In the genomic region with DNA sequence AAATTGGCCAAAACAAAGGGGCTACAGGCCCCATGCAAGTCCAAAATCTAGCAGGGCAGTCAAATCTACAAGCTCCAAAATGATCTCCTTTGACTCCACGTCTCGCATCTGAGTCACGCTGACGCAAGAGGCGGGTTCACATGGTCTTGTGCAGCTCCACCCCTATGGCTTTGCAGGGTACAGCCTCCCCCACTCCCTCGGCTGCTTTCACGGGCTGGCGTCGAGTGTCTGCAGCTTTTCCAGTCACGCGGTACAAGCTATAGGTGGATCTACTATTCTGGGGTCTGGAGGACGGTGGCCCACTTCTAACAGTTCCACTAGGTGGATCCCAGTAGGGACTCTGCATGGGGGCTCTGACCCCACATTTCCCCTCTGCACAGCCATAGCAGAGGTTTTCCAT, we compare ENCODE assay signal across 40 cellular contexts.
"Had no signal": no experiment of that assay in that cellular context is flagged by ENCODE, and none has a peak within 500 bp of the region (broad histone marks: within the 10 kb centered on the region; RNA-seq: fewer than 3 reads in every experiment).

No MANE protein-coding gene starts in this region.

- H3K4me1 ChIP-seq: adrenal gland, ascending aorta, body of pancreas, breast epithelium had no signal

- H3K27ac Mint-ChIP-seq: activated naive CD4-positive, alpha-beta T cell treated with anti-CD3 and anti-CD28 coated beads for 36 hours; activated naive CD4-positive, alpha-beta T cell treated with anti-CD3 and anti-CD28 coated beads, Interleukin-2, amount 10 ng/mL, durations not matched to agents 7 days and 5 days; activated naive CD4-positive, alpha-beta T cell treated with anti-CD3 and anti-CD28 coated beads, Interleukin-2, amount 50 U/mL, for 24 hours; activated naive CD4-positive, alpha-beta T cell treated with anti-CD3 and anti-CD28 coated beads, Interleukin-2, amount 50 U/mL, for 72 hours; activated naive CD8-positive, alpha-beta T cell; activated naive CD8-positive, alpha-beta T cell treated with anti-CD3 and anti-CD28 coated beads for 36 hours; activated naive CD8-positive, alpha-beta T cell treated with anti-CD3 and anti-CD28 coated beads, Interleukin-2, amount 10 ng/mL, durations not matched to agents 7 days and 5 days; activated naive CD8-positive, alpha-beta T cell treated with anti-CD3 and anti-CD28 coated beads, Interleukin-2, amount 50 U/mL, for 24 hours; activated T-cell treated with anti-CD3 and anti-CD28 coated beads, Interleukin-2, amount 50 U/mL, for 24 hours; activated T-cell treated with anti-CD3 and anti-CD28 coated beads, Interleukin-2, amount 50 U/mL, for 72 hours; activated T-helper 1 cell treated with anti-CD3 and anti-CD28 coated beads, Interleukin-12 subunit alpha, Interleukin-12 subunit beta, Interleukin-2, Interleukin-4 antibody, amounts not matched to agents 30 ng/mL and 10 ng/mL and 1 ng/mL, durations not matched to agents 14 hours and 24 hours and 36 hours; activated T-helper 17 cell treated with anti-CD3 and anti-CD28 coated beads, Interleukin-2, amount 50 U/mL, for 72 hours; activated T-helper 2 cell treated with anti-CD3 and anti-CD28 coated beads, Interferon-gamma antibody, Interleukin-2, Interleukin-4, amounts not matched to agents 10 μg/mL and 5 μg/mL and 100 μg/mL, durations not matched to agents 14 hours and 24 hours and 36 hours; brain had no signal

- FAIRE-seq: astrocyte, bronchial epithelial cell had no signal

- H3K4me1 Mint-ChIP-seq: activated naive CD4-positive, alpha-beta T cell treated with anti-CD3 and anti-CD28 coated beads, Interleukin-2, amount 10 ng/mL, durations not matched to agents 7 days and 5 days; activated naive CD4-positive, alpha-beta T cell treated with anti-CD3 and anti-CD28 coated beads, Interleukin-2, amount 50 U/mL, for 24 hours; activated naive CD8-positive, alpha-beta T cell treated with anti-CD3 and anti-CD28 coated beads for 36 hours; activated naive CD8-positive, alpha-beta T cell treated with anti-CD3 and anti-CD28 coated beads, Interleukin-2, amount 10 ng/mL, durations not matched to agents 7 days and 5 days; activated naive CD8-positive, alpha-beta T cell treated with anti-CD3 and anti-CD28 coated beads, Interleukin-2, amount 50 U/mL, for 24 hours; activated T-helper 17 cell treated with anti-CD3 and anti-CD28 coated beads, Interleukin-2, amount 50 U/mL, for 72 hours; brain; central memory CD8-positive, alpha-beta T cell had no signal

- H3K4me3 ChIP-seq: adrenal gland, ascending aorta, body of pancreas, breast epithelium, cardiac muscle cell had no signal

- H3K9me3 ChIP-seq: adrenal gland, ascending aorta had no signal

- H3K9me3 Mint-ChIP-seq: activated naive CD4-positive, alpha-beta T cell treated with anti-CD3 and anti-CD28 coated beads, Interleukin-2, amount 50 U/mL, for 24 hours; activated naive CD8-positive, alpha-beta T cell treated with anti-CD3 and anti-CD28 coated beads for 36 hours; activated T-helper 1 cell treated with anti-CD3 and anti-CD28 coated beads, Interleukin-12 subunit alpha, Interleukin-12 subunit beta, Interleukin-2, Interleukin-4 antibody, amounts not matched to agents 30 ng/mL and 10 ng/mL and 1 ng/mL, durations not matched to agents 14 hours and 24 hours and 36 hours; activated T-helper 2 cell treated with anti-CD3 and anti-CD28 coated beads, Interferon-gamma antibody, Interleukin-2, Interleukin-4, amounts not matched to agents 10 μg/mL and 5 μg/mL and 100 μg/mL, durations not matched to agents 14 hours and 24 hours and 36 hours had no signal

- H3K36me3 Mint-ChIP-seq: activated naive CD4-positive, alpha-beta T cell treated with anti-CD3 and anti-CD28 coated beads, Interleukin-2, amount 10 ng/mL, durations not matched to agents 7 days and 5 days; activated naive CD4-positive, alpha-beta T cell treated with anti-CD3 and anti-CD28 coated beads, Interleukin-2, amount 50 U/mL, for 24 hours; activated naive CD8-positive, alpha-beta T cell; activated naive CD8-positive, alpha-beta T cell treated with anti-CD3 and anti-CD28 coated beads for 36 hours; activated naive CD8-positive, alpha-beta T cell treated with anti-CD3 and anti-CD28 coated beads, Interleukin-2, amount 10 ng/mL, durations not matched to agents 7 days and 5 days; brain had no signal

- H3K27me3 Mint-ChIP-seq: activated naive CD4-positive, alpha-beta T cell treated with anti-CD3 and anti-CD28 coated beads, Interleukin-2, amount 10 ng/mL, durations not matched to agents 7 days and 5 days; activated naive CD4-positive, alpha-beta T cell treated with anti-CD3 and anti-CD28 coated beads, Interleukin-2, amount 50 U/mL, for 24 hours; activated naive CD8-positive, alpha-beta T cell; activated naive CD8-positive, alpha-beta T cell treated with anti-CD3 and anti-CD28 coated beads for 36 hours; activated naive CD8-positive, alpha-beta T cell treated with anti-CD3 and anti-CD28 coated beads, Interleukin-2, amount 10 ng/mL, durations not matched to agents 7 days and 5 days; activated naive CD8-positive, alpha-beta T cell treated with anti-CD3 and anti-CD28 coated beads, Interleukin-2, amount 50 U/mL, for 24 hours; activated T-cell treated with anti-CD3 and anti-CD28 coated beads, Interleukin-2, amount 50 U/mL, for 24 hours; activated T-helper 17 cell treated with anti-CD3 and anti-CD28 coated beads, Interleukin-2, amount 50 U/mL, for 72 hours; brain; central memory CD8-positive, alpha-beta T cell had no signal

- DNase-seq: activated effector memory CD4-positive, alpha-beta T cell treated with anti-CD3 and anti-CD28 coated beads, Interleukin-2, amount 50 U/mL, for 16 hours; activated effector memory CD4-positive, alpha-beta T cell treated with Interleukin-2 at 50 U/mL for 16 hours; activated gamma-delta T cell; activated gamma-delta T cell treated with Interleukin-2 at 50 U/mL for 16 hours; activated naive CD4-positive, alpha-beta T cell; activated naive CD4-positive, alpha-beta T cell treated with anti-CD3 and anti-CD28 coated beads for 36 hours; activated naive CD4-positive, alpha-beta T cell treated with anti-CD3 and anti-CD28 coated beads, Interleukin-2, amount 10 ng/mL, durations not matched to agents 7 days and 5 days; activated naive CD4-positive, alpha-beta T cell treated with anti-CD3 and anti-CD28 coated beads, Interleukin-2, amount 50 U/mL, for 16 hours; activated naive CD4-positive, alpha-beta T cell treated with Interleukin-2 at 50 U/mL for 16 hours; activated naive CD8-positive, alpha-beta T cell treated with anti-CD3 and anti-CD28 coated beads for 36 hours; activated naive CD8-positive, alpha-beta T cell treated with anti-CD3 and anti-CD28 coated beads, Interleukin-2, amount 10 ng/mL, durations not matched to agents 7 days and 5 days; activated naive CD8-positive, alpha-beta T cell treated with anti-CD3 and anti-CD28 coated beads, Interleukin-2, amount 50 U/mL, for 24 hours; activated T-cell treated with anti-CD3 and anti-CD28 coated beads, Interleukin-2, amount 50 U/mL, for 1 hour; activated T-cell treated with anti-CD3 and anti-CD28 coated beads, Interleukin-2, amount 50 U/mL, for 24 hours; activated T-cell treated with anti-CD3 and anti-CD28 coated beads, Interleukin-2, amount 50 U/mL, for 4 hours; activated T-cell treated with anti-CD3 and anti-CD28 coated beads, Interleukin-2, amount 50 U/mL, for 48 hours; activated T-cell treated with anti-CD3 and anti-CD28 coated beads, Interleukin-2, amount 50 U/mL, for 72 hours; adrenal gland; amniotic stem cell; amygdala; anterior cingulate cortex; aorta; body of pancreas; brain microvascular endothelial cell; caudate nucleus; central memory CD4-positive, alpha-beta T cell; cerebellar nuclear complex had no signal

- H3K36me3 ChIP-seq: adrenal gland, ascending aorta, brain microvascular endothelial cell, breast epithelium, cardiac muscle cell had no signal

- H3K4me3 Mint-ChIP-seq: activated naive CD4-positive, alpha-beta T cell treated with anti-CD3 and anti-CD28 coated beads for 36 hours; activated naive CD4-positive, alpha-beta T cell treated with anti-CD3 and anti-CD28 coated beads, Interleukin-2, amount 10 ng/mL, durations not matched to agents 7 days and 5 days; activated naive CD4-positive, alpha-beta T cell treated with anti-CD3 and anti-CD28 coated beads, Interleukin-2, amount 50 U/mL, for 24 hours; activated naive CD8-positive, alpha-beta T cell; activated naive CD8-positive, alpha-beta T cell treated with anti-CD3 and anti-CD28 coated beads for 36 hours; activated naive CD8-positive, alpha-beta T cell treated with anti-CD3 and anti-CD28 coated beads, Interleukin-2, amount 10 ng/mL, durations not matched to agents 7 days and 5 days; activated naive CD8-positive, alpha-beta T cell treated with anti-CD3 and anti-CD28 coated beads, Interleukin-2, amount 50 U/mL, for 24 hours; activated T-cell treated with anti-CD3 and anti-CD28 coated beads, Interleukin-2, amount 50 U/mL, for 24 hours; activated T-cell treated with anti-CD3 and anti-CD28 coated beads, Interleukin-2, amount 50 U/mL, for 4 hours; activated T-cell treated with anti-CD3 and anti-CD28 coated beads, Interleukin-2, amount 50 U/mL, for 72 hours; activated T-helper 1 cell treated with anti-CD3 and anti-CD28 coated beads, Interleukin-12 subunit alpha, Interleukin-12 subunit beta, Interleukin-2, Interleukin-4 antibody, amounts not matched to agents 30 ng/mL and 10 ng/mL and 1 ng/mL, durations not matched to agents 14 hours and 24 hours and 36 hours; activated T-helper 17 cell treated with anti-CD3 and anti-CD28 coated beads, Interleukin-2, amount 50 U/mL, for 72 hours; brain; central memory CD8-positive, alpha-beta T cell had no signal

- H3K27me3 ChIP-seq: adrenal gland, ascending aorta, body of pancreas, brain microvascular endothelial cell, breast epithelium, cardiac muscle cell had no signal

- H3K27ac ChIP-seq: adrenal gland, ascending aorta, body of pancreas, brain microvascular endothelial cell, breast epithelium, cardiac muscle cell had no signal
